Comparison of ENCODE assay signal across 8 cellular contexts in the genomic region with DNA sequence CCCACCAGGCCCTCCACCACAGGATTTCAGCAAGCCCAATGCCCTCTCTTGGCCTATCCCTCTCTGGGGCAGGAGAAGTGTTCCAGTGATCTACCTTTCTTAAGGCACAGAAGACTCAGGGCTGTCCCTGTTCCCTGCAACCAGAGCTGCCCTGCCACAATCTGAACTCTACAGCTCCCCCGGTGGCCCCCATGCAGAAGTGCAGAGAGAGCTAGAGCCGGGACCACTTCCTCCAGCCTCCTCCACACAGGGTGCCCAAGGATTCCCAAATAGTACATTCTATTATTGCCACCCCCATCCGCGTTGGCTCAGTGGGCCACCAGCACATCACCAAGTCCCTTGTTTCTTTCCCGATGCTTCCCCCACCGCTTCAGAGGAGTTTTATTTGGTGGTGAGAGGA.
DNase-seq lines count a peak whose midpoint lies in the region; ATAC-seq and TF ChIP-seq lines count a peak whose summit lies in the region.

No MANE protein-coding gene starts in this region.

- H3K4me3 Mint-ChIP-seq in H9, result no peak overlapping the region

- H2AFZ ChIP-seq in H9 (ENCODE audit: low read length), result no peak overlapping the region

- no peaks in the 10 kb centered on the region for H3K36me3 Mint-ChIP-seq in H9 (ENCODE audit: insufficient read depth in 1 of 3, low read depth in 3 of 3)

- no peak overlapping the region for H2BK5ac ChIP-seq in H9 (ENCODE audit: insufficient read length, low read length)

- ATAC-seq in RWPE2 (ENCODE audit: low read depth), result peak; percentile 65; the same call in 2 of the 3 replicates
- ATAC-seq in foreskin keratinocyte, result peak; percentile 88
- no peak for ATAC-seq in GM18873 (IDR thresholded peaks at IDR 0.05; ENCODE audit: low FRiP score, unreplicated experiment)
- no peak for ATAC-seq in HG02884 (IDR thresholded peaks at IDR 0.05; ENCODE audit: unreplicated experiment)

- H3K56ac ChIP-seq in H9 (ENCODE audit: insufficient read length, low read depth, low read length), result no peak overlapping the region

- H3K27ac ChIP-seq in H9 (ENCODE audit: insufficient read length, low read depth, low read length) (no peak overlapping the region), RWPE2 (ENCODE audit: poor library complexity, severe bottlenecking) (no peak overlapping the region), foreskin keratinocyte (no peak overlapping the region)

- no peaks in the 10 kb centered on the region for H3K23me2 ChIP-seq in H9 (ENCODE audit: insufficient read length, low read depth, low read length, poor library complexity, severe bottlenecking)

- H3K9me3 Mint-ChIP-seq in H9, result no peaks in the 10 kb centered on the region

- H3K36me3 ChIP-seq in BE2C, result no peaks in the 10 kb centered on the region
- H3K36me3 ChIP-seq in RWPE2 (ENCODE audit: low read depth), result no peaks in the 10 kb centered on the region

- no peak overlapping the region for H3K14ac ChIP-seq in H9 (ENCODE audit: insufficient read depth, low read length)

- no peak overlapping the region for H4K91ac ChIP-seq in H9 (ENCODE audit: insufficient read length, low read depth, low read length)

- no peak overlapping the region for H3T11ph ChIP-seq in H9 (ENCODE audit: low read length)

- no peak overlapping the region for H4K5ac ChIP-seq in H9 (ENCODE audit: insufficient read length, low read depth, low read length)

- no peak overlapping the region for H2BK120ac ChIP-seq in H9 (ENCODE audit: low read depth, low read length, poor library complexity, severe bottlenecking)

- H3K79me1 ChIP-seq in H9 (ENCODE audit: insufficient read depth, low read depth, low read length, poor library complexity, severe bottlenecking), result no peaks in the 10 kb centered on the region

- H2AK5ac ChIP-seq in H9 (ENCODE audit: insufficient read length, low read length), result no peak overlapping the region

- H4K20me1 ChIP-seq in H9 (ENCODE audit: control insufficient read depth, insufficient read depth, insufficient read length), result no peaks in the 10 kb centered on the region

- no peak overlapping the region for H3K23ac ChIP-seq in H9 (ENCODE audit: insufficient read length, low read depth, low read length)

- H3K9me3 ChIP-seq in BE2C (no peaks in the 10 kb centered on the region), H9 (ENCODE audit: control insufficient read depth, low read depth, low read length) (no peaks in the 10 kb centered on the region), RWPE2 (ENCODE audit: severe bottlenecking) (no peaks in the 10 kb centered on the region)

- H2BK20ac ChIP-seq in H9 (ENCODE audit: low read depth, low read length, poor library complexity, severe bottlenecking), result no peak overlapping the region

- no CpG with 5 or more reads among the region's 6 CpGs for whole genome bisulfite sequencing in H9 (ENCODE audit: extremely low coverage, insufficient read length, low lambda C conversion rate)

- H3K27me3 Mint-ChIP-seq in H9 (ENCODE audit: low read depth), result no peaks in the 10 kb centered on the region; the same call in 1 of the 2 replicates

- H3K4me1 Mint-ChIP-seq in H9, result peaks cover 5 to 6% of the 10 kb centered on the region in 2 experiments; a peak in 3 of 4 replicates

- H3K79me2 ChIP-seq in H9 (ENCODE audit: insufficient read depth, low read length), result no peaks in the 10 kb centered on the region

- H2BK15ac ChIP-seq in H9 (ENCODE audit: low read depth, low read length), result no peak overlapping the region

- H3K4me1 ChIP-seq in BE2C, result no peaks in the 10 kb centered on the region
- no peaks in the 10 kb centered on the region for H3K4me1 ChIP-seq in H9 (ENCODE audit: insufficient read depth, low read length)
- H3K4me1 ChIP-seq in RWPE2 (ENCODE audit: insufficient read depth, poor library complexity, severe bottlenecking), result no peaks in the 10 kb centered on the region
- H3K4me1 ChIP-seq in foreskin keratinocyte, result peaks cover 5% of the 10 kb centered on the region

- peak; percentile 29; the same call in 1 of the 2 replicates for TF ChIP-seq CTCF in BE2C (IDR thresholded peaks at IDR 0.05; ENCODE audit: low read depth, low read length)
- TF ChIP-seq CTCF in H9 (conservative IDR thresholded peaks at IDR 0.05), result peak; percentile 72
- TF ChIP-seq CTCF in RWPE2 (IDR thresholded peaks at IDR 0.05; ENCODE audit: poor library complexity, severe bottlenecking), result peak; percentile 64
- TF ChIP-seq CTCF in foreskin keratinocyte (conservative IDR thresholded peaks at IDR 0.05), result peak; percentile 68

- H3K4me3 ChIP-seq in BE2C (ENCODE audit: low read depth, low read length) (no peak overlapping the region), RWPE2 (ENCODE audit: severe bottlenecking) (no peak overlapping the region)

- no peak overlapping the region for H3K27ac Mint-ChIP-seq in H9

- H3K4ac ChIP-seq in H9 (ENCODE audit: low read depth, low read length), result no peak overlapping the region

- no peak overlapping the region for H4K8ac ChIP-seq in H9 (replicated peaks; ENCODE audit: insufficient read length, low read depth, low read length)

- H3K27me3 ChIP-seq in BE2C (no peaks in the 10 kb centered on the region), H9 (ENCODE audit: insufficient read depth, low read length) (no peaks in the 10 kb centered on the region), RWPE2 (ENCODE audit: insufficient read depth, poor library complexity, severe bottlenecking) (no peaks in the 10 kb centered on the region), foreskin keratinocyte (no peaks in the 10 kb centered on the region)

- no peak overlapping the region for H3K4me2 ChIP-seq in H9 (ENCODE audit: insufficient read depth, insufficient read length, low read length)

- DNase-seq in BE2C, result peak; percentile 15
- DNase-seq in H9, result peak; percentile 78
- DNase-seq in RWPE2 (ENCODE audit: low spot score), result no peak
- DNase-seq in foreskin keratinocyte, result no peak
- peak; percentile 12 for DNase-seq in renal cortical epithelial cell (ENCODE audit: low read depth)
- DNase-seq in NCI-H1930 (lab: John Stamatoyannopoulos, UW), result no peak

- no peak overlapping the region for H2BK12ac ChIP-seq in H9 (ENCODE audit: insufficient read length, low read depth, low read length)

- H3K9ac ChIP-seq in H9 (ENCODE audit: extremely low read depth, insufficient read length, low read length), result no peak overlapping the region

- H3K18ac ChIP-seq in H9 (ENCODE audit: insufficient read length, low read depth, low read length), result no peak overlapping the region

Comparison
In these comparisons a context has a peak if more than half of its experiments do, and no peak if none do; other contexts are left out.
1. DNase-seq: peak in BE2C (single experiment), H9 (single experiment) and renal cortical epithelial cell (single experiment); none in RWPE2 (single experiment), foreskin keratinocyte (0 of 2) and NCI-H1930 (0 of 2).
2. ATAC-seq: peak in RWPE2 (single experiment) and foreskin keratinocyte (single experiment); none in GM18873 (single experiment) and HG02884 (single experiment).
3. Peak in every context shown above with its lines, with median percentiles within 50 percentile points of each other: CTCF ChIP-seq.